Comparison of ENCODE assay signal across 8 cellular contexts in genomic region chr22:36461665-36462474, GRCh38. TPM values are rescaled to one million over a fixed set of nuclear protein-coding genes. Genes with fewer than 3 reads are reported as not detected.
A peak's percentile ranks its signal among the peaks of the same experiment; 100 is the strongest.
DNase-seq lines count a peak whose midpoint lies in the region; ATAC-seq and TF ChIP-seq lines count a peak whose summit lies in the region.

No MANE protein-coding gene starts in this region.

- peaks cover 59% of the 10 kb centered on the region for H3K4me1 Mint-ChIP-seq in osteocyte (ENCODE audit: unreplicated experiment)

- ATAC-seq in GM21786 (IDR thresholded peaks at IDR 0.05; ENCODE audit: unreplicated experiment): no peak

- no peaks in the 10 kb centered on the region for H3K9me3 Mint-ChIP-seq in osteocyte (ENCODE audit: unreplicated experiment)

- H3K36me3 Mint-ChIP-seq in osteocyte (ENCODE audit: unreplicated experiment): no peaks in the 10 kb centered on the region

- no peak for TF ChIP-seq CTCF in esophagus muscularis mucosa (IDR thresholded peaks at IDR 0.05)
- no peak for TF ChIP-seq CTCF in osteocyte (IDR thresholded peaks at IDR 0.05)

- no peaks in the 10 kb centered on the region for H3K27me3 ChIP-seq in esophagus muscularis mucosa

- no peak for TF ChIP-seq POLR2A in esophagus muscularis mucosa (IDR thresholded peaks at IDR 0.05; ENCODE audit: low read depth)

- H3K9me3 ChIP-seq in esophagus muscularis mucosa: no peaks in the 10 kb centered on the region

- DNase-seq in DMS 273 treated with DMSO at 0.1 percent for 48 hours (lab: John Stamatoyannopoulos, UW) (peak; percentile 24), NCI-H2171 treated with DMSO at 0.1 percent for 48 hours (lab: John Stamatoyannopoulos, UW) (peak; percentile 99), esophagus muscularis mucosa (ENCODE audit: extremely low spot score) (no peak), osteocyte (ENCODE audit: extremely low spot score, unreplicated experiment) (no peak), ureter (ENCODE audit: low spot score) (no peak)
- no peak for DNase-seq in stimulated activated CD8-positive, alpha-beta memory T cell treated with anti-CD3 and anti-CD28 coated beads, Interleukin-4, amount 100 ng/mL, for 48 hours
- DNase-seq in central memory CD4-positive, alpha-beta T cell: no peak

- H3K4me3 ChIP-seq in esophagus muscularis mucosa: no peak overlapping the region

- peak overlapping the region; percentile 89 to 97 (median 92) for H3K27ac ChIP-seq in esophagus muscularis mucosa (replicated peaks in 1 of 4)

- peak overlapping the region; percentile 89 for H3K27ac Mint-ChIP-seq in osteocyte (ENCODE audit: unreplicated experiment)

- peaks cover 68 to 75% (median 71%) of the 10 kb centered on the region in 4 donors for H3K4me1 ChIP-seq in esophagus muscularis mucosa

- WGBS in esophagus muscularis mucosa: 60% methylated on average over 6 of the region's 12 CpGs

- intact Hi-C loops in esophagus muscularis mucosa (cut with DNase I): no loop called here

- no peak overlapping the region for H3K4me3 Mint-ChIP-seq in osteocyte (ENCODE audit: unreplicated experiment)

- TF ChIP-seq EP300 in esophagus muscularis mucosa (IDR thresholded peaks at IDR 0.05): no peak

- no peaks in the 10 kb centered on the region for H3K27me3 Mint-ChIP-seq in osteocyte (ENCODE audit: unreplicated experiment)

- H3K36me3 ChIP-seq in esophagus muscularis mucosa: peaks cover 0 to 6% (median 0%) of the 10 kb centered on the region in 4 donors

RNA-seq across cellular contexts. Expression of gene TXN2, which starts 19.6 kb away (rescaled TPM):
- total RNA-seq in esophagus muscularis mucosa: 10 to 100 TPM; 34.9 to 56.5 (median 47.2) TPM
- 67.4 and 70.0 TPM in 2 replicates for total RNA-seq in osteocyte
- total RNA-seq in ureter: 88.2 TPM

RNA-seq across cellular contexts. Expression of gene FOXRED2, which starts 45.0 kb away (rescaled TPM):
- total RNA-seq in esophagus muscularis mucosa (10 to 100 TPM in 1 of 4 donors, 1 to 10 TPM in 3; 4.6 to 12.5 (median 5.4) TPM), osteocyte (48.0 and 48.9 TPM in 2 replicates), ureter (15.3 TPM)

Comparison
In these comparisons a context has a peak if more than half of its experiments do, and no peak if none do; other contexts are left out.
1. DNase-seq: peak in DMS 273 treated with DMSO at 0.1 percent for 48 hours (single experiment) and NCI-H2171 treated with DMSO at 0.1 percent for 48 hours (single experiment); none in esophagus muscularis mucosa (single experiment), osteocyte (single experiment), ureter (single experiment), stimulated activated CD8-positive, alpha-beta memory T cell treated with anti-CD3 and anti-CD28 coated beads, Interleukin-4, amount 100 ng/mL, for 48 hours (single experiment) and central memory CD4-positive, alpha-beta T cell (single experiment).